ENCODE assay signal across 2 cellular contexts in genomic region chr4:121977251-121978168, GRCh38.
TF ChIP-seq lines count a peak whose summit lies in the region.

No MANE protein-coding gene starts in this region.

TF ChIP-seq in WTC11, 78 proteins besides CTCF, POLR2A, EP300 and RAD21:
- no peak for TF ChIP-seq NR2C2 (CRISPR knock-in tag; IDR thresholded peaks at IDR 0.05)

TF ChIP-seq in HepG2, 621 proteins besides CTCF, POLR2A, EP300 and RAD21:
- TF ChIP-seq ZNF605 (CRISPR knock-in tag; IDR thresholded peaks at IDR 0.05), result no peak
- no peak for TF ChIP-seq DR1 (CRISPR knock-in tag; IDR thresholded peaks at IDR 0.05)
- TF ChIP-seq RFXANK (CRISPR knock-in tag; IDR thresholded peaks at IDR 0.05), result no peak
- no peak for TF ChIP-seq ATAD3A (CRISPR knock-in tag; IDR thresholded peaks at IDR 0.05)
- no peak for TF ChIP-seq ZBTB1 (CRISPR knock-in tag; IDR thresholded peaks at IDR 0.05; ENCODE audit: borderline replicate concordance)
- TF ChIP-seq ZNF609 (CRISPR knock-in tag; IDR thresholded peaks at IDR 0.05; ENCODE audit: borderline replicate concordance), result no peak
- no peak for TF ChIP-seq PITX1 (CRISPR knock-in tag; IDR thresholded peaks at IDR 0.05)
- TF ChIP-seq ZNF3 (CRISPR knock-in tag; IDR thresholded peaks at IDR 0.05), result no peak
- TF ChIP-seq ELF4 (CRISPR knock-in tag; IDR thresholded peaks at IDR 0.05; ENCODE audit: borderline replicate concordance), result no peak
- no peak for TF ChIP-seq YEATS2 (CRISPR knock-in tag; IDR thresholded peaks at IDR 0.05; ENCODE audit: borderline replicate concordance)
- TF ChIP-seq ZC3H4 (CRISPR knock-in tag; IDR thresholded peaks at IDR 0.05; ENCODE audit: borderline replicate concordance), result no peak
- TF ChIP-seq KDM2A (CRISPR knock-in tag; IDR thresholded peaks at IDR 0.05; ENCODE audit: borderline replicate concordance, low read depth), result no peak
- TF ChIP-seq FOXK1 (CRISPR knock-in tag; IDR thresholded peaks at IDR 0.05; ENCODE audit: borderline replicate concordance, low read depth), result no peak
- TF ChIP-seq ZNF276 (CRISPR knock-in tag; IDR thresholded peaks at IDR 0.05; ENCODE audit: low read depth), result no peak
- TF ChIP-seq DNMT1 (CRISPR knock-in tag; IDR thresholded peaks at IDR 0.05), result no peak
- TF ChIP-seq ZNF30 (CRISPR knock-in tag; IDR thresholded peaks at IDR 0.05), result no peak
- no peak for TF ChIP-seq TFE3 (CRISPR knock-in tag; IDR thresholded peaks at IDR 0.05)
- no peak for TF ChIP-seq GTF2F1 (IDR thresholded peaks at IDR 0.05; ENCODE audit: low read length)
